Comparison of ENCODE assay signal across 1 cellular context in the genomic region with DNA sequence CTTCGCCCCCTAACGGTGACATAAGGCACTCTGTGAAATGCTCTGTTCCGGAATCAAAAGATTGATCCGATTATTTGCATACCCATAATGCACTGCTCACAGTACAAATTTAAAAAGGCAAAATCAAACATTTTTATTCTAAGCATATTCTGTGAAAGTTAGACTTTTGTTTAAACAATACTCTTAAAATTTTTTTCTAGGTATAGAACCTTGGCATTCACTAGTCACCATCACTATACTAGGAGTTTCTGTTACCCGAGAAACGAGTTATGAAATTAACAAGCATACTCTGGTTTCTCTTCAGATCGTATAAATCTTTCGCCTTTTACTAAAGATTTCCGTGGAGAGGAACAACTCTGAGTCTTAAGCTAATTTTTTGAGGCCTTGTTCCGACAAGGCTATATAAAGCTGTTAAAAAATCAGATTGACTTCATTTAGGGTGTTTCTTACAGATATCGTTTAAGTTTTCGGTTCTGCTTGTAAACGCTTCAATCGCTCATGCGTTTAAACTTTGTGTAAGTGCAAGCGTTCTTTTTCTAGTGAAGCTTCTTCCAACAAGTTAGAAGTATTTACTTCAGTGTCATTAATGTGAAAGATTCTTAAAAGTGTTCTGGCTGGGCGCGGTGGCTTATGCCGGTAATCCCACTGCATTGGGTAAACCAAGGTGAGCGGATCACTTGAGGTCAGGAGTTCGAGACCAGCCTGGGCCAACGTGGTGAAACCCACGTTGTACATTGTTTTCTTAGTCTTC.
A peak's percentile ranks its signal among the peaks of the same experiment; 100 is the strongest.
TF ChIP-seq lines count a peak whose summit lies in the region.

A gene (plus strand): TSS at position 285 of the 751 bp plus-strand sequence.

TF ChIP-seq in WTC11, 78 proteins besides CTCF, POLR2A, EP300 and RAD21 (continued from another document):
- TF ChIP-seq, protein P1, sequence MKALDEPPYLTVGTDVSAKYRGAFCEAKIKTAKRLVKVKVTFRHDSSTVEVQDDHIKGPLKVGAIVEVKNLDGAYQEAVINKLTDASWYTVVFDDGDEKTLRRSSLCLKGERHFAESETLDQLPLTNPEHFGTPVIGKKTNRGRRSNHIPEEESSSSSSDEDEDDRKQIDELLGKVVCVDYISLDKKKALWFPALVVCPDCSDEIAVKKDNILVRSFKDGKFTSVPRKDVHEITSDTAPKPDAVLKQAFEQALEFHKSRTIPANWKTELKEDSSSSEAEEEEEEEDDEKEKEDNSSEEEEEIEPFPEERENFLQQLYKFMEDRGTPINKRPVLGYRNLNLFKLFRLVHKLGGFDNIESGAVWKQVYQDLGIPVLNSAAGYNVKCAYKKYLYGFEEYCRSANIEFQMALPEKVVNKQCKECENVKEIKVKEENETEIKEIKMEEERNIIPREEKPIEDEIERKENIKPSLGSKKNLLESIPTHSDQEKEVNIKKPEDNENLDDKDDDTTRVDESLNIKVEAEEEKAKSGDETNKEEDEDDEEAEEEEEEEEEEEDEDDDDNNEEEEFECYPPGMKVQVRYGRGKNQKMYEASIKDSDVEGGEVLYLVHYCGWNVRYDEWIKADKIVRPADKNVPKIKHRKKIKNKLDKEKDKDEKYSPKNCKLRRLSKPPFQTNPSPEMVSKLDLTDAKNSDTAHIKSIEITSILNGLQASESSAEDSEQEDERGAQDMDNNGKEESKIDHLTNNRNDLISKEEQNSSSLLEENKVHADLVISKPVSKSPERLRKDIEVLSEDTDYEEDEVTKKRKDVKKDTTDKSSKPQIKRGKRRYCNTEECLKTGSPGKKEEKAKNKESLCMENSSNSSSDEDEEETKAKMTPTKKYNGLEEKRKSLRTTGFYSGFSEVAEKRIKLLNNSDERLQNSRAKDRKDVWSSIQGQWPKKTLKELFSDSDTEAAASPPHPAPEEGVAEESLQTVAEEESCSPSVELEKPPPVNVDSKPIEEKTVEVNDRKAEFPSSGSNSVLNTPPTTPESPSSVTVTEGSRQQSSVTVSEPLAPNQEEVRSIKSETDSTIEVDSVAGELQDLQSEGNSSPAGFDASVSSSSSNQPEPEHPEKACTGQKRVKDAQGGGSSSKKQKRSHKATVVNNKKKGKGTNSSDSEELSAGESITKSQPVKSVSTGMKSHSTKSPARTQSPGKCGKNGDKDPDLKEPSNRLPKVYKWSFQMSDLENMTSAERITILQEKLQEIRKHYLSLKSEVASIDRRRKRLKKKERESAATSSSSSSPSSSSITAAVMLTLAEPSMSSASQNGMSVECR (CRISPR knock-in tag; IDR thresholded peaks at IDR 0.05; ENCODE audit: borderline replicate concordance), result no peak
- TF ChIP-seq OVOL2 (CRISPR knock-in tag; IDR thresholded peaks at IDR 0.05; ENCODE audit: borderline replicate concordance), result peak; percentile 88
- TF ChIP-seq, protein P2, sequence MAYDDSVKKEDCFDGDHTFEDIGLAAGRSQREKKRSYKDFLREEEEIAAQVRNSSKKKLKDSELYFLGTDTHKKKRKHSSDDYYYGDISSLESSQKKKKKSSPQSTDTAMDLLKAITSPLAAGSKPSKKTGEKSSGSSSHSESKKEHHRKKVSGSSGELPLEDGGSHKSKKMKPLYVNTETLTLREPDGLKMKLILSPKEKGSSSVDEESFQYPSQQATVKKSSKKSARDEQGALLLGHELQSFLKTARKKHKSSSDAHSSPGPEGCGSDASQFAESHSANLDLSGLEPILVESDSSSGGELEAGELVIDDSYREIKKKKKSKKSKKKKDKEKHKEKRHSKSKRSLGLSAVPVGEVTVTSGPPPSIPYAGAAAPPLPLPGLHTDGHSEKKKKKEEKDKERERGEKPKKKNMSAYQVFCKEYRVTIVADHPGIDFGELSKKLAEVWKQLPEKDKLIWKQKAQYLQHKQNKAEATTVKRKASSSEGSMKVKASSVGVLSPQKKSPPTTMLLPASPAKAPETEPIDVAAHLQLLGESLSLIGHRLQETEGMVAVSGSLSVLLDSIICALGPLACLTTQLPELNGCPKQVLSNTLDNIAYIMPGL (CRISPR knock-in tag; IDR thresholded peaks at IDR 0.05), result peak; percentile 47; the same call in 1 of the 2 replicates
- TF ChIP-seq, protein P3, sequence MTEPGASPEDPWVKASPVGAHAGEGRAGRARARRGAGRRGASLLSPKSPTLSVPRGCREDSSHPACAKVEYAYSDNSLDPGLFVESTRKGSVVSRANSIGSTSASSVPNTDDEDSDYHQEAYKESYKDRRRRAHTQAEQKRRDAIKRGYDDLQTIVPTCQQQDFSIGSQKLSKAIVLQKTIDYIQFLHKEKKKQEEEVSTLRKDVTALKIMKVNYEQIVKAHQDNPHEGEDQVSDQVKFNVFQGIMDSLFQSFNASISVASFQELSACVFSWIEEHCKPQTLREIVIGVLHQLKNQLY (CRISPR knock-in tag; IDR thresholded peaks at IDR 0.05), result no peak
- TF ChIP-seq EMX1 (CRISPR knock-in tag; IDR thresholded peaks at IDR 0.05), result peak; percentile 98
- TF ChIP-seq GABPB1 (CRISPR knock-in tag; IDR thresholded peaks at IDR 0.05), result no peak
- TF ChIP-seq JAZF1 (CRISPR knock-in tag; IDR thresholded peaks at IDR 0.05), result peak; percentile 74; the same call in 1 of the 2 replicates
- TF ChIP-seq, protein P4, sequence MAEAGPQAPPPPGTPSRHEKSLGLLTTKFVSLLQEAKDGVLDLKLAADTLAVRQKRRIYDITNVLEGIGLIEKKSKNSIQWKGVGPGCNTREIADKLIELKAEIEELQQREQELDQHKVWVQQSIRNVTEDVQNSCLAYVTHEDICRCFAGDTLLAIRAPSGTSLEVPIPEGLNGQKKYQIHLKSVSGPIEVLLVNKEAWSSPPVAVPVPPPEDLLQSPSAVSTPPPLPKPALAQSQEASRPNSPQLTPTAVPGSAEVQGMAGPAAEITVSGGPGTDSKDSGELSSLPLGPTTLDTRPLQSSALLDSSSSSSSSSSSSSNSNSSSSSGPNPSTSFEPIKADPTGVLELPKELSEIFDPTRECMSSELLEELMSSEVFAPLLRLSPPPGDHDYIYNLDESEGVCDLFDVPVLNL (CRISPR knock-in tag; IDR thresholded peaks at IDR 0.05; ENCODE audit: borderline replicate concordance, low read depth), result peak; percentile 75; the same call in 1 of the 2 replicates
- TF ChIP-seq ZNF671 (CRISPR knock-in tag; IDR thresholded peaks at IDR 0.05), result peak; percentile 96
- TF ChIP-seq, protein P5, sequence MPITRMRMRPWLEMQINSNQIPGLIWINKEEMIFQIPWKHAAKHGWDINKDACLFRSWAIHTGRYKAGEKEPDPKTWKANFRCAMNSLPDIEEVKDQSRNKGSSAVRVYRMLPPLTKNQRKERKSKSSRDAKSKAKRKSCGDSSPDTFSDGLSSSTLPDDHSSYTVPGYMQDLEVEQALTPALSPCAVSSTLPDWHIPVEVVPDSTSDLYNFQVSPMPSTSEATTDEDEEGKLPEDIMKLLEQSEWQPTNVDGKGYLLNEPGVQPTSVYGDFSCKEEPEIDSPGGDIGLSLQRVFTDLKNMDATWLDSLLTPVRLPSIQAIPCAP (CRISPR knock-in tag; IDR thresholded peaks at IDR 0.05), result peak; percentile 78; the same call in 1 of the 2 replicates
- TF ChIP-seq, protein P6, sequence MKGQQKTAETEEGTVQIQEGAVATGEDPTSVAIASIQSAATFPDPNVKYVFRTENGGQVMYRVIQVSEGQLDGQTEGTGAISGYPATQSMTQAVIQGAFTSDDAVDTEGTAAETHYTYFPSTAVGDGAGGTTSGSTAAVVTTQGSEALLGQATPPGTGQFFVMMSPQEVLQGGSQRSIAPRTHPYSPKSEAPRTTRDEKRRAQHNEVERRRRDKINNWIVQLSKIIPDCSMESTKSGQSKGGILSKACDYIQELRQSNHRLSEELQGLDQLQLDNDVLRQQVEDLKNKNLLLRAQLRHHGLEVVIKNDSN (CRISPR knock-in tag; IDR thresholded peaks at IDR 0.05), result peak; percentile 49
- peak; percentile 80 for TF ChIP-seq FOXJ3 (CRISPR knock-in tag; IDR thresholded peaks at IDR 0.05; ENCODE audit: borderline replicate concordance)
- peak; percentile 65; the same call in 1 of the 2 replicates for TF ChIP-seq KAT7 (CRISPR knock-in tag; IDR thresholded peaks at IDR 0.05; ENCODE audit: borderline replicate concordance)
- peak; percentile 70; the same call in 1 of the 2 replicates for TF ChIP-seq JUN (CRISPR knock-in tag; IDR thresholded peaks at IDR 0.05)
- TF ChIP-seq, protein P7, sequence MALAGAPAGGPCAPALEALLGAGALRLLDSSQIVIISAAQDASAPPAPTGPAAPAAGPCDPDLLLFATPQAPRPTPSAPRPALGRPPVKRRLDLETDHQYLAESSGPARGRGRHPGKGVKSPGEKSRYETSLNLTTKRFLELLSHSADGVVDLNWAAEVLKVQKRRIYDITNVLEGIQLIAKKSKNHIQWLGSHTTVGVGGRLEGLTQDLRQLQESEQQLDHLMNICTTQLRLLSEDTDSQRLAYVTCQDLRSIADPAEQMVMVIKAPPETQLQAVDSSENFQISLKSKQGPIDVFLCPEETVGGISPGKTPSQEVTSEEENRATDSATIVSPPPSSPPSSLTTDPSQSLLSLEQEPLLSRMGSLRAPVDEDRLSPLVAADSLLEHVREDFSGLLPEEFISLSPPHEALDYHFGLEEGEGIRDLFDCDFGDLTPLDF (CRISPR knock-in tag; IDR thresholded peaks at IDR 0.05), result peak; percentile 75; the same call in 1 of the 2 replicates
- TF ChIP-seq, protein P8, sequence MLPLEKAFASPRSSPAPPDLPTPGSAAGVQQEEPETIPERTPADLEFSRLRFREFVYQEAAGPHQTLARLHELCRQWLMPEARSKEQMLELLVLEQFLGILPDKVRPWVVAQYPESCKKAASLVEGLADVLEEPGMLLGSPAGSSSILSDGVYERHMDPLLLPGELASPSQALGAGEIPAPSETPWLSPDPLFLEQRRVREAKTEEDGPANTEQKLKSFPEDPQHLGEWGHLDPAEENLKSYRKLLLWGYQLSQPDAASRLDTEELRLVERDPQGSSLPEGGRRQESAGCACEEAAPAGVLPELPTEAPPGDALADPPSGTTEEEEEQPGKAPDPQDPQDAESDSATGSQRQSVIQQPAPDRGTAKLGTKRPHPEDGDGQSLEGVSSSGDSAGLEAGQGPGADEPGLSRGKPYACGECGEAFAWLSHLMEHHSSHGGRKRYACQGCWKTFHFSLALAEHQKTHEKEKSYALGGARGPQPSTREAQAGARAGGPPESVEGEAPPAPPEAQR (CRISPR knock-in tag; IDR thresholded peaks at IDR 0.05), result no peak
- peak; percentile 97 for TF ChIP-seq RORB (CRISPR knock-in tag; IDR thresholded peaks at IDR 0.05)
- peak; percentile 78; the same call in 1 of the 2 replicates for TF ChIP-seq ATF1 (CRISPR knock-in tag; IDR thresholded peaks at IDR 0.05)
- TF ChIP-seq ZNF396 (CRISPR knock-in tag; IDR thresholded peaks at IDR 0.05; ENCODE audit: borderline replicate concordance), result 0 out of 2 replicates have a peak, but pooled peaks have one; percentile 17
- no peak for TF ChIP-seq ESRRA (CRISPR knock-in tag; IDR thresholded peaks at IDR 0.05; ENCODE audit: borderline replicate concordance)
- TF ChIP-seq NFATC4 (CRISPR knock-in tag; IDR thresholded peaks at IDR 0.05), result peak; percentile 96
